In genomic region chr2:241037498-241037897, GRCh38 we compare ENCODE assay signal across 15 cellular contexts. TPM values are rescaled to one million over a fixed set of nuclear protein-coding genes. Genes with fewer than 3 reads are reported as not detected.
A peak's percentile ranks its signal among the peaks of the same experiment; 100 is the strongest.
DNase-seq lines count a peak whose midpoint lies in the region; ATAC-seq and TF ChIP-seq lines count a peak whose summit lies in the region.
"Had no signal": no experiment of that assay in that cellular context is flagged by ENCODE, and none has a peak within 500 bp of the region (broad histone marks: within the 10 kb centered on the region; RNA-seq: fewer than 3 reads in every experiment).

No MANE protein-coding gene starts in this region.

- 47% methylated on average over 2 of the region's 9 CpGs for WGBS in mammary epithelial cell (ENCODE audit: low coverage, missing lambda C conversion rate)

- no peak for ATAC-seq in stimulated activated naive CD8-positive, alpha-beta T cell treated with anti-CD3 and anti-CD28 coated beads, Interleukin-15, amount 100 ng/mL, for 72 hours

- BruUV-seq in mammary epithelial cell (replicated peaks; lab: Mats Ljungman, UMichigan), result no TSS peak

- in situ Hi-C loops in mammary epithelial cell (cut with MboI; ENCODE audit: low sequenced_read_pairs in 2 of 2), result no loop called here

- peak overlapping the region; percentile 37 for H3K4me3 Mint-ChIP-seq in stimulated activated naive CD8-positive, alpha-beta T cell treated with anti-CD3 and anti-CD28 coated beads, Interleukin-15, Interleukin-2, amounts not matched to agents 100 ng/mL and 50 ng/mL, for 24 hours
- H3K4me3 Mint-ChIP-seq in stimulated activated naive CD8-positive, alpha-beta T cell treated with anti-CD3 and anti-CD28 coated beads, Interleukin-15, amount 100 ng/mL, for 72 hours, result peak overlapping the region in 1 of 2 donors; percentile 81

- CTCF ChIA-PET in mammary epithelial cell (lab: Charles Lee; ENCODE audit: low non-redundant PET), result no interaction called here

- no peaks in the 10 kb centered on the region for H4K20me1 ChIP-seq in OCI-LY3 (ENCODE audit: insufficient read depth, low read length)
- no peaks in the 10 kb centered on the region for H4K20me1 ChIP-seq in mammary epithelial cell (ENCODE audit: insufficient read depth, low read length)

- TF ChIP-seq CTCF in OCI-LY3 (IDR thresholded peaks at IDR 0.05; ENCODE audit: low read depth, low read length), result no peak
- TF ChIP-seq CTCF in mammary epithelial cell (conservative IDR thresholded peaks at IDR 0.05 in 1 of 2, IDR thresholded peaks at IDR 0.05 in 1 of 2; ENCODE audit: extremely low read depth in 1 of 2, insufficient read depth in 1 of 2, low read depth in 1 of 2, low read length in 2 of 2), result no peak

- no peaks in the 10 kb centered on the region for H3K36me3 Mint-ChIP-seq in stimulated activated naive CD8-positive, alpha-beta T cell treated with anti-CD3 and anti-CD28 coated beads, Interleukin-15, Interleukin-2, amounts not matched to agents 100 ng/mL and 50 ng/mL, for 24 hours (ENCODE audit: low read depth)

- intact Hi-C loops in mammary epithelial cell (cut with micrococcal nuclease), result no loop called here

- H3K79me2 ChIP-seq in OCI-LY3 (ENCODE audit: low read length), result no peaks in the 10 kb centered on the region
- no peaks in the 10 kb centered on the region for H3K79me2 ChIP-seq in mammary epithelial cell (ENCODE audit: insufficient read depth, low read length)

- H3K9me3 ChIP-seq in OCI-LY3 (ENCODE audit: insufficient read depth, low read length), result no peaks in the 10 kb centered on the region
- H3K9me3 ChIP-seq in iPS-15b (ENCODE audit: control insufficient read depth, insufficient read depth, low read length), result no peaks in the 10 kb centered on the region
- no peaks in the 10 kb centered on the region for H3K9me3 ChIP-seq in mammary epithelial cell (replicated peaks; ENCODE audit: insufficient read depth, low read length)
- H3K9me3 ChIP-seq: esophagus squamous epithelium, testis had no signal

- H3K27me3 ChIP-seq in OCI-LY3 (ENCODE audit: low read depth, low read length) (no peaks in the 10 kb centered on the region), iPS-15b (ENCODE audit: control insufficient read depth, insufficient read depth, low read length) (peaks cover 11% of the 10 kb centered on the region), mammary epithelial cell (ENCODE audit: insufficient read depth, low read length) (peaks cover 10% of the 10 kb centered on the region)
- H3K27me3 ChIP-seq: testis had no signal

- no peaks in the 10 kb centered on the region for H3K9me3 Mint-ChIP-seq in stimulated activated naive CD8-positive, alpha-beta T cell treated with anti-CD3 and anti-CD28 coated beads, Interleukin-15, Interleukin-2, amounts not matched to agents 100 ng/mL and 50 ng/mL, for 24 hours
- no peaks in the 10 kb centered on the region for H3K9me3 Mint-ChIP-seq in stimulated activated naive CD8-positive, alpha-beta T cell treated with anti-CD3 and anti-CD28 coated beads, Interleukin-15, amount 100 ng/mL, for 72 hours

- H3K27ac ChIP-seq in OCI-LY3 (ENCODE audit: low read length), result no peak overlapping the region
- H3K27ac ChIP-seq in mammary epithelial cell (ENCODE audit: insufficient read depth, low read depth, low read length), result no peak overlapping the region
- H3K27ac ChIP-seq: testis had no signal

- H3K4me1 ChIP-seq in OCI-LY3 (ENCODE audit: low read length), result peaks cover 23% of the 10 kb centered on the region
- peaks cover 3% of the 10 kb centered on the region for H3K4me1 ChIP-seq in iPS-15b (ENCODE audit: control insufficient read depth, insufficient read depth, low read length)
- peaks cover 9% of the 10 kb centered on the region for H3K4me1 ChIP-seq in mammary epithelial cell (ENCODE audit: insufficient read depth, low read length)
- H3K4me1 ChIP-seq: testis had no signal

- peaks cover 35% of the 10 kb centered on the region for H3K4me1 Mint-ChIP-seq in stimulated activated naive CD8-positive, alpha-beta T cell treated with anti-CD3 and anti-CD28 coated beads, Interleukin-15, Interleukin-2, amounts not matched to agents 100 ng/mL and 50 ng/mL, for 24 hours (ENCODE audit: low read depth)
- H3K4me1 Mint-ChIP-seq in stimulated activated naive CD8-positive, alpha-beta T cell treated with anti-CD3 and anti-CD28 coated beads, Interleukin-15, amount 100 ng/mL, for 72 hours, result peaks cover 46% of the 10 kb centered on the region

- no peak overlapping the region for H2AFZ ChIP-seq in OCI-LY3 (ENCODE audit: low read depth, low read length)
- H2AFZ ChIP-seq in mammary epithelial cell (ENCODE audit: low read depth, low read length), result no peak overlapping the region

- H3K9ac ChIP-seq in OCI-LY3 (ENCODE audit: low read length), result peak overlapping the region; percentile 37
- no peak overlapping the region for H3K9ac ChIP-seq in iPS-15b (ENCODE audit: low read depth, low read length)
- no peak overlapping the region for H3K9ac ChIP-seq in mammary epithelial cell (ENCODE audit: insufficient read depth, low read length)

- no peak for DNase-seq in stimulated activated naive CD8-positive, alpha-beta T cell treated with anti-CD3 and anti-CD28 coated beads, Interleukin-15, amount 100 ng/mL, for 72 hours
- DNase-seq in T-helper 9 cell (no peak), UCSD-AML1 (lab: John Stamatoyannopoulos, UW; ENCODE audit: unreplicated experiment) (no peak), mammary epithelial cell (no peak)
- DNase-seq in effector CD8-positive, alpha-beta T cell (lab: John Stamatoyannopoulos, UW), result no peak
- DNase-seq: dorsolateral prefrontal cortex, esophagus squamous epithelium, kidney, midbrain, NCI-H2081, NCI-H524 treated with DMSO at 0.1 percent for 48 hours, testis had no signal

- H3K4me3 ChIP-seq in OCI-LY3 (ENCODE audit: low read length) (peak overlapping the region; percentile 72), iPS-15b (ENCODE audit: low read depth, low read length) (peak overlapping the region; percentile 66), mammary epithelial cell (replicated peaks in 1 of 3; ENCODE audit: insufficient read depth in 1 of 3, low read depth in 2 of 3, low read length in 3 of 3) (no peak overlapping the region)
- H3K4me3 ChIP-seq: testis had no signal

- dilution Hi-C loops in mammary epithelial cell (cut with HindIII; ENCODE audit: low sequenced_read_pairs), result no loop called here

- H3K27ac Mint-ChIP-seq in stimulated activated naive CD8-positive, alpha-beta T cell treated with anti-CD3 and anti-CD28 coated beads, Interleukin-15, Interleukin-2, amounts not matched to agents 100 ng/mL and 50 ng/mL, for 24 hours, result no peak overlapping the region
- peak overlapping the region in 1 of 2 donors; percentile 50 for H3K27ac Mint-ChIP-seq in stimulated activated naive CD8-positive, alpha-beta T cell treated with anti-CD3 and anti-CD28 coated beads, Interleukin-15, amount 100 ng/mL, for 72 hours

- H3K36me3 ChIP-seq in OCI-LY3 (replicated peaks; ENCODE audit: low read depth, low read length) (no peaks in the 10 kb centered on the region), iPS-15b (ENCODE audit: control insufficient read depth, insufficient read depth, low read length) (no peaks in the 10 kb centered on the region), mammary epithelial cell (ENCODE audit: insufficient read depth, low read length) (no peaks in the 10 kb centered on the region)

- H3K27me3 Mint-ChIP-seq in stimulated activated naive CD8-positive, alpha-beta T cell treated with anti-CD3 and anti-CD28 coated beads, Interleukin-15, Interleukin-2, amounts not matched to agents 100 ng/mL and 50 ng/mL, for 24 hours, result no peaks in the 10 kb centered on the region
- H3K27me3 Mint-ChIP-seq in stimulated activated naive CD8-positive, alpha-beta T cell treated with anti-CD3 and anti-CD28 coated beads, Interleukin-15, amount 100 ng/mL, for 72 hours, result no peaks in the 10 kb centered on the region

- peak overlapping the region; percentile 55 for H3K4me2 ChIP-seq in OCI-LY3 (ENCODE audit: low read length)
- no peak overlapping the region for H3K4me2 ChIP-seq in mammary epithelial cell (ENCODE audit: insufficient read depth, low read depth, low read length)

RNA-seq across cellular contexts. Expression of gene SNED1, which starts 39.1 kb away (rescaled TPM):
- 1 to 10 TPM in 1 of 2 donors, under 1 TPM in 1; 0.64 to 3.7 TPM for total RNA-seq in mammary epithelial cell
- 0.46 TPM for polyA plus RNA-seq in mammary epithelial cell
- 0.83 TPM for polyA minus RNA-seq in mammary epithelial cell

Comparison
In these comparisons a context has a peak if more than half of its experiments do, and no peak if none do; other contexts are left out.
1. H3K4me3 ChIP-seq: peak in OCI-LY3 (single experiment) and iPS-15b (single experiment); none in mammary epithelial cell (0 of 3).